12 cellular contexts compared by ENCODE assay signal in the genomic region with DNA sequence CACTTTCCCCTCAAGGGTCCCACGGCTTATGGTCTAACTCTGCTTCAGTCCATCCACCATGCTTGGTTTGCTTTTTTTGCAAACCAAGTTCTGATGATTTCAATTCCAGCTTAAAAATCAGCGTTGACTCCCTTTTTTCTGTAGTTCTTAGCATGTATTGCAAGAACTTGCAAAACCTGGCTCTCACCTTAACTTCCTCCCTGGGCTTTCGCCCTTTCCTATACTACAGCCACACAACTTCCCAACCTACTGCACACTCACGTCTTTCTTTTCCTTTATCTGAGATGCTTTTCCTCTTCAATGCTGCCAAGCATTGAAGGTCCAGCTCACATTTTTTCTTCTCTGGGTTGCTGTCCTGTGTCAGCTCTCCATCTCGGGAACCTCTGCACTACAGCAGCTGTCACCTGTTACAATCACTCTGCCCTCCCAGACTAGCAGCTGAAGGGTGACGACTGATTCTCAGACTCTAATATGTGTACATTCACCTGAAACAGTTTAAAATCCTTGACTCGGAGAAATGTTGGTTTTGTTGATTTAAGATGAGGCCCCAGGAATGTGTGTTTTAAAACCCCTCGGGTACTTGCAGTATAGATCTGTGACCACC.
"Had no signal": no experiment of that assay in that cellular context is flagged by ENCODE, and none has a peak within 500 bp of the region (broad histone marks: within the 10 kb centered on the region; RNA-seq: fewer than 3 reads in every experiment).

No MANE protein-coding gene starts in this region.

- DNase-seq: effector memory CD4-positive, alpha-beta T cell; heart left ventricle; hippocampal formation; left colon; left ventricle myocardium superior; mesendoderm; naive thymus-derived CD4-positive, alpha-beta T cell; right cardiac atrium; stimulated activated CD4-positive, alpha-beta T cell treated with anti-CD3 and anti-CD28 coated beads, Interleukin-2, amount 100 ng/mL, for 48 hours; stimulated activated naive CD4-positive, alpha-beta T cell treated with Interleukin-2 at 50 U/mL for 16 hours; trophoblast cell had no signal

- ATAC-seq: esophagus mucosa; heart left ventricle; left colon; left ventricle myocardium superior; naive thymus-derived CD4-positive, alpha-beta T cell; right cardiac atrium had no signal
